Comparison of ENCODE assay signal across 8 cellular contexts in the genomic region with DNA sequence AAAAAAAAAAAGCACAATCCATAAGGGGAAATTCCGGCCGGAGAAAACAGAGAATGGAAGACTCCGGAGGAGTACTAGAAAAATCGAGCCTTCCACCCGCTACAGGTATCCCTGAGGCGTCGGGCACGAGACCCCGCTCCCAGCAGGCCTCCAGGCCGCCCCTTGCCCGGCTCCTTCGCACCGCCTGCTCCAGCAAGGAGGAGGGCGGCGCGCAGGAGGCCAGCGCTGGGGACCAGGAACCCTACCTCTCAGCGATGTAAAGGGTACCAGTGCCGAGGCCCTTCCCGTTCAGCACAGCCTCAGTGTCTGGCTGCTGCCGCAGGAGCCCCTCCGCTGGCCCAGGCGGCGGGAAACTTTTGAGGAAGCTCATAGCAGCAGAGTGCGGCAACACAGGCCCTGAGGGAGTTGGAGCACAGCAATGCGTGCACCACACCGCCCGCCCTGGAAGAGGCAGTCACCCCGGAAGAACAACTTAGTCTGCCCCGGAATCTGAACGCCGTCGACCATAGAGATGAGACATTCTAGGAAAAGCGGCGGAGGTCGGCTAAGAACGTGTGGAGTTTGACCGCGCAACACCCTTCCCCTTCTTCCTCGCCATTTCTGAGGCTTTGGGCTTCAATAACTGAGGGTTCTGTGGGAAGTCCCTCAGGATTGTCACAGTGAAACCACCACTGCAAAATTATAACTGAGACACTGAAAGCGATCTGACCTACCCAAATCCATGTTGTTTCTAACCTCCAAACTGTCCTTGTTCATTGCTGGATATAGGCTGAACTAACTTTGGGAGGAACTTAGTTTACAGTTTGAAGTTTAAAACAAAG. TPM values are rescaled to one million over a fixed set of nuclear protein-coding genes. Genes with fewer than 3 reads are reported as not detected.
DNase-seq lines count a peak whose midpoint lies in the region; ATAC-seq and TF ChIP-seq lines count a peak whose summit lies in the region.

A gene with protein sequence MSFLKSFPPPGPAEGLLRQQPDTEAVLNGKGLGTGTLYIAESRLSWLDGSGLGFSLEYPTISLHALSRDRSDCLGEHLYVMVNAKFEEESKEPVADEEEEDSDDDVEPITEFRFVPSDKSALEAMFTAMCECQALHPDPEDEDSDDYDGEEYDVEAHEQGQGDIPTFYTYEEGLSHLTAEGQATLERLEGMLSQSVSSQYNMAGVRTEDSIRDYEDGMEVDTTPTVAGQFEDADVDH (minus strand): TSS at position 450 of the 821 bp plus-strand sequence. CDS start 80 bp downstream, at position 370.

- peak within 1 kb of the TSS; percentile 92 for H4K5ac ChIP-seq in IMR-90 (ENCODE audit: low read depth, low read length)

- peaks cover 7% of the 10 kb centered on the region for H3K9me1 ChIP-seq in IMR-90 (ENCODE audit: insufficient read depth, low read length)

- H3K27me3 ChIP-seq in IMR-90 (ENCODE audit: control insufficient read depth, insufficient read depth, low read length) (no peaks in the 10 kb centered on the region), PC-3 (ENCODE audit: low read length) (no peaks in the 10 kb centered on the region), esophagus (ENCODE audit: control insufficient read depth in 1 of 2, insufficient read depth in 2 of 2, low read length in 2 of 2) (no peaks in the 10 kb centered on the region), mucosa of stomach (ENCODE audit: control insufficient read depth, insufficient read depth, low read length) (no peaks in the 10 kb centered on the region)

- H3K14ac ChIP-seq in IMR-90 (replicated peaks; ENCODE audit: low read depth, low read length) = peak within 1 kb of the TSS; percentile 100

- H2BK15ac ChIP-seq in IMR-90 (ENCODE audit: low read depth, low read length) = peak within 1 kb of the TSS; percentile 33; the same call in 1 of the 3 replicates

- H3K9me3 ChIP-seq in IMR-90 (ENCODE audit: control insufficient read depth, insufficient read depth, low read length) (no peaks in the 10 kb centered on the region), PC-3 (ENCODE audit: low read length) (no peaks in the 10 kb centered on the region), esophagus (ENCODE audit: control insufficient read depth in 2 of 2, insufficient read depth in 1 of 2, low read depth in 1 of 2, low read length in 1 of 2) (no peaks in the 10 kb centered on the region), mucosa of stomach (ENCODE audit: control insufficient read depth, low read length) (no peaks in the 10 kb centered on the region)

- H3K27ac ChIP-seq in IMR-90 (ENCODE audit: insufficient read depth, low read length) (peak within 1 kb of the TSS; percentile 89), PC-3 (ENCODE audit: low read length) (peak within 1 kb of the TSS; percentile 64), esophagus (ENCODE audit: low read depth in 2 of 2, low read length in 1 of 2) (peak within 1 kb of the TSS; percentile 81)

- dilution Hi-C loops in IMR-90 (cut with HindIII; ENCODE audit: low sequenced_read_pairs, unreplicated experiment) = no loop called here

- H3K36me3 ChIP-seq in IMR-90 (ENCODE audit: control insufficient read depth, insufficient read depth, low read length) (no peaks in the 10 kb centered on the region; the same call in 1 of the 2 replicates), PC-3 (ENCODE audit: low read depth, low read length) (peaks cover 4% of the 10 kb centered on the region; the same call in 1 of the 2 replicates), esophagus (ENCODE audit: control insufficient read depth in 2 of 2, insufficient read depth in 2 of 2, low read length in 1 of 2) (no peaks in the 10 kb centered on the region), mucosa of stomach (ENCODE audit: control insufficient read depth, insufficient read depth, low read length) (no peaks in the 10 kb centered on the region)

- H3K4me1 ChIP-seq in IMR-90 (ENCODE audit: control insufficient read depth, insufficient read depth, low read length) (peaks cover 5% of the 10 kb centered on the region), PC-3 (ENCODE audit: insufficient read depth, low read length) (peaks cover 19% of the 10 kb centered on the region), esophagus (ENCODE audit: control insufficient read depth in 2 of 2, insufficient read depth in 2 of 2, low read length in 1 of 2) (peaks cover 0 to 3% of the 10 kb centered on the region in 2 donors), mucosa of stomach (ENCODE audit: control insufficient read depth, insufficient read depth, low read length) (peaks cover 13% of the 10 kb centered on the region)

- H2BK120ac ChIP-seq in IMR-90 (ENCODE audit: low read depth, low read length) = peak within 1 kb of the TSS; percentile 83

- WGBS in IMR-90 (ENCODE audit: extremely low coverage in 2 of 2, insufficient read length in 1 of 2), 2 experiments = 0% methylated on average over 11 of the region's 41 CpGs; no CpG with 5 or more reads in 1 of the 2 experiments
- WGBS in esophagus, 2 donors = 0 to 1% methylated on average over 40 to 41 of the region's 41 CpGs

- peak; percentile 25; the same call in 1 of the 2 replicates for TF ChIP-seq RAD21 in IMR-90 (IDR thresholded peaks at IDR 0.05; ENCODE audit: low read length)

- H3F3A ChIP-seq in PC-3 (ENCODE audit: low read length, unreplicated experiment) = no peaks in the 10 kb centered on the region

- no peak for TF ChIP-seq CTCF in IMR-90 (conservative IDR thresholded peaks at IDR 0.05; ENCODE audit: low read depth, low read length)
- TF ChIP-seq CTCF in PC-3 (conservative IDR thresholded peaks at IDR 0.05; ENCODE audit: low read depth, low read length) = no peak

- peak within 1 kb of the TSS; percentile 92 for H3K23ac ChIP-seq in IMR-90 (ENCODE audit: low read depth, low read length)

- H2AK9ac ChIP-seq in IMR-90 (replicated peaks; ENCODE audit: low read depth, low read length, poor library complexity) = peak within 1 kb of the TSS; percentile 97

- H2AFZ ChIP-seq in IMR-90 (replicated peaks; ENCODE audit: low read length, poor library complexity) (peak within 1 kb of the TSS; percentile 99), PC-3 (ENCODE audit: low read length) (peak within 1 kb of the TSS; percentile 93)

- peak within 1 kb of the TSS; percentile 65 for H2AK5ac ChIP-seq in IMR-90 (ENCODE audit: low read depth, low read length)

- peaks cover 6 to 34% of the 10 kb centered on the region in 2 experiments; a peak in 3 of 4 replicates for H3K79me1 ChIP-seq in IMR-90 (ENCODE audit: low read depth in 1 of 2, low read length in 2 of 2)

- no peaks in the 10 kb centered on the region for H3K9me2 ChIP-seq in PC-3 (replicated peaks; ENCODE audit: low read length)

- DNase-seq in DMS 273 (lab: John Stamatoyannopoulos, UW; ENCODE audit: unreplicated experiment) (peak; percentile 94), IMR-90 (peak; percentile 85), PC-3 (peak; percentile 93)
- DNase-seq in activated T-cell treated with anti-CD3 and anti-CD28 coated beads, Interleukin-2, amount 50 U/mL, for 1 hour = peak; percentile 73
- peak; percentile 56 to 58 for DNase-seq in stimulated activated CD8-positive, alpha-beta memory T cell treated with anti-CD3 and anti-CD28 coated beads, Interleukin-7, amount 100 ng/mL, for 1 hour (ENCODE audit: low read depth in 2 of 2)

- ATAC-seq in GM21526 (IDR thresholded peaks at IDR 0.05; ENCODE audit: low FRiP score, unreplicated experiment) (peak; percentile 93), IMR-90 (ENCODE audit: low read depth) (peak; percentile 98), PC-3 (peak; percentile 99)

- peak within 1 kb of the TSS; percentile 92 for H3K56ac ChIP-seq in IMR-90 (ENCODE audit: extremely low read depth, insufficient read depth, low read length)

- TF ChIP-seq POLR2A in IMR-90 (IDR thresholded peaks at IDR 0.05; ENCODE audit: low read depth, low read length) = peak; percentile 72

- H3K4me2 ChIP-seq in IMR-90 (ENCODE audit: low read depth, low read length) (peak within 1 kb of the TSS; percentile 99), PC-3 (ENCODE audit: low read length) (peak within 1 kb of the TSS; percentile 86)

- POLR2A ChIA-PET in IMR-90 (lab: Charles Lee; ENCODE audit: unreplicated experiment) = interaction anchor here (0.7 kb wide), 1 partner anchor 145 kb away, joined by 3 read pairs; no protein-coding TSS in a partner anchor
- POLR2A ChIA-PET in PC-3 (lab: Charles Lee; ENCODE audit: unreplicated experiment) = no interaction called here

- peaks cover 57% of the 10 kb centered on the region for H3K79me2 ChIP-seq in PC-3 (ENCODE audit: low read length)

- BruUV-seq in IMR-90 (replicated peaks; lab: Mats Ljungman, UMichigan) = no TSS peak
- no TSS peak for BruUV-seq in PC-3 (replicated peaks; lab: Mats Ljungman, UMichigan)

- peak within 1 kb of the TSS; percentile 91 for H3K4me3 ChIP-seq in IMR-90 (ENCODE audit: insufficient read depth, low read depth, low read length)
- peak within 1 kb of the TSS; percentile 85 for H3K4me3 ChIP-seq in PC-3 (ENCODE audit: low read length)
- H3K4me3 ChIP-seq in esophagus (ENCODE audit: low read depth in 1 of 2, low read length in 2 of 2) = peak within 1 kb of the TSS; percentile 86 to 91
- H3K4me3 ChIP-seq in mucosa of stomach (ENCODE audit: low read length) = peak within 1 kb of the TSS; percentile 81

- peak within 1 kb of the TSS; percentile 93 for H4K91ac ChIP-seq in IMR-90 (ENCODE audit: insufficient read depth, low read depth, low read length)

- CTCF ChIA-PET in IMR-90 (lab: Yijun Ruan, JAX) (no interaction called here), PC-3 (lab: Charles Lee) (interaction anchor here (0.7 kb wide), 2 partner anchors 90 to 362 kb away, joined by 3 read pairs; no protein-coding TSS in a partner anchor)

- H4K20me1 ChIP-seq in IMR-90 (ENCODE audit: insufficient read depth, low read length) = no peaks in the 10 kb centered on the region
- H4K20me1 ChIP-seq in PC-3 (ENCODE audit: low read length) = peaks cover 8% of the 10 kb centered on the region; the same call in 1 of the 2 replicates

- H3K4ac ChIP-seq in IMR-90 (ENCODE audit: low read depth, low read length) = peak within 1 kb of the TSS; percentile 93

- H3K18ac ChIP-seq in IMR-90 (ENCODE audit: low read depth, low read length) = peak within 1 kb of the TSS; percentile 81

- H2BK20ac ChIP-seq in IMR-90 (ENCODE audit: low read depth, low read length) = 0 out of 2 replicates have a peak within 1 kb of the TSS, but pooled peaks have one; percentile 52

- intact Hi-C loops in IMR-90 (cut with micrococcal nuclease) (no loop called here), PC-3 (cut with micrococcal nuclease) (loop anchor here (1.0 kb wide), 3 partner anchors 35 to 357 kb away; a partner anchor contains a TSS)

- H4K8ac ChIP-seq in IMR-90 (ENCODE audit: low read depth in 2 of 2, low read length in 2 of 2) = peak within 1 kb of the TSS; percentile 98 to 100

- H3K9ac ChIP-seq in IMR-90 (ENCODE audit: low read depth, low read length) = peak within 1 kb of the TSS; percentile 93
- H3K9ac ChIP-seq in PC-3 (ENCODE audit: low read length) = peak within 1 kb of the TSS; percentile 93
- H3K9ac ChIP-seq in mucosa of stomach (ENCODE audit: low read length) = peak within 1 kb of the TSS; percentile 73

- in situ Hi-C loops in IMR-90 (cut with MboI; ENCODE audit: low sequenced_read_pairs) = no loop called here

- H2BK5ac ChIP-seq in IMR-90 (ENCODE audit: low read depth, low read length, poor library complexity, severe bottlenecking) = peak within 1 kb of the TSS; percentile 96

RNA-seq across cellular contexts. Expression of the gene that starts here (rescaled TPM):
- total RNA-seq in IMR-90 (2012; rRNA removed) (66.7 and 188 TPM in 2 replicates), PC-3 (2014; rRNA removed) (302 and 361 TPM in 2 replicates)
- polyA plus RNA-seq in IMR-90 (2012; rRNA removed) (88.0 and 97.0 TPM in 2 replicates), esophagus (100 to 1,000 TPM in 1 of 2 donors, 10 to 100 TPM in 1; 57.8 to 104 TPM)
- 16.0 and 24.9 TPM in 2 replicates for polyA plus RNA-seq in IMR-90 (2012; cell fraction: cytosol; rRNA removed)
- 9.7 and 42.8 TPM in 2 replicates for polyA plus RNA-seq in IMR-90 (2012; cell fraction: nucleus; rRNA removed; ENCODE audit: low replicate concordance)

Comparison
In these comparisons a context has a peak if more than half of its experiments do, and no peak if none do; other contexts are left out.
1. Peak in every context shown above with its lines: DNase-seq, ATAC-seq, H3K4me3 ChIP-seq and H3K27ac ChIP-seq.